9 cellular contexts compared by ENCODE assay signal in genomic region chr1:172144445-172145060, GRCh38.
DNase-seq lines count a peak whose midpoint lies in the region; ATAC-seq and TF ChIP-seq lines count a peak whose summit lies in the region.
"Had no signal": no experiment of that assay in that cellular context is flagged by ENCODE, and none has a peak within 500 bp of the region (broad histone marks: within the 10 kb centered on the region; RNA-seq: fewer than 3 reads in every experiment).

No MANE protein-coding gene starts in this region.

- H3K4me1 ChIP-seq in osteoblast (ENCODE audit: insufficient read depth, low read length): peaks cover 46% of the 10 kb centered on the region

- no peaks in the 10 kb centered on the region for H4K20me1 ChIP-seq in osteoblast (ENCODE audit: insufficient read depth, low read length)

- DNase-seq in AG04449 (ENCODE audit: low read depth, low spot score): peak; percentile 97
- peak; percentile 99 for DNase-seq in RPMI7951 (ENCODE audit: low read depth)
- DNase-seq in fibroblast of villous mesenchyme (ENCODE audit: low read depth): peak; percentile 99
- peak; percentile 22 for DNase-seq in osteoblast (ENCODE audit: insufficient read length, low spot score, missing footprints)
- DNase-seq in stimulated activated CD4-positive, alpha-beta T cell treated with anti-CD3 and anti-CD28 coated beads, Interleukin-12 subunit alpha, Interleukin-12 subunit beta, amount 100 ng/mL, for 4 hours: no peak
- DNase-seq in activated gamma-delta T cell (lab: John Stamatoyannopoulos, UW): no peak
- no peak for DNase-seq in NCI-H1048 (lab: John Stamatoyannopoulos, UW)
- DNase-seq: NCI-H1436 treated with DMSO at 0.1 percent for 48 hours had no signal

- peaks cover 31% of the 10 kb centered on the region for H3K79me2 ChIP-seq in osteoblast (ENCODE audit: insufficient read depth, low read length)

- H3K9me3 ChIP-seq in osteoblast (ENCODE audit: low read depth, low read length): no peaks in the 10 kb centered on the region

- TF ChIP-seq CTCF in AG04449 (IDR thresholded peaks at IDR 0.05; ENCODE audit: insufficient read depth, low read length, missing control alignments): no peak
- TF ChIP-seq CTCF in fibroblast of villous mesenchyme (IDR thresholded peaks at IDR 0.05; ENCODE audit: insufficient read depth, low read depth, low read length): no peak
- no peak for TF ChIP-seq CTCF in osteoblast (IDR thresholded peaks at IDR 0.05; ENCODE audit: extremely low read depth, low read depth, low read length)

- no peaks in the 10 kb centered on the region for H3K27me3 ChIP-seq in osteoblast (ENCODE audit: insufficient read depth, low read length)

- peak overlapping the region; percentile 80 for H3K4me3 ChIP-seq in AG04449 (ENCODE audit: low read depth, low read length)
- peak overlapping the region; percentile 89 for H3K4me3 ChIP-seq in fibroblast of villous mesenchyme (ENCODE audit: low read depth, low read length)
- H3K4me3 ChIP-seq in osteoblast (ENCODE audit: insufficient read depth, low read length): peak overlapping the region; percentile 85

- CTCF ChIA-PET in AG04449 (lab: Yijun Ruan, JAX): interaction anchor here (0.8 to 1.7 kb wide), 6 partner anchors 12 to 267 kb away, joined by 3 to 4 read pairs (median 3); no protein-coding TSS in a partner anchor

- H2AFZ ChIP-seq in osteoblast (ENCODE audit: low read length): peak overlapping the region; percentile 44

- POLR2A ChIA-PET in AG04449 (lab: Yijun Ruan, JAX): interaction anchor here (0.6 to 2.0 kb wide), 15 partner anchors 8 to 255 kb away, joined by 3 to 18 read pairs (median 3); no protein-coding TSS in a partner anchor

- H3K36me3 ChIP-seq in osteoblast (ENCODE audit: insufficient read depth, low read length): peaks cover 19% of the 10 kb centered on the region

- ATAC-seq in HG03432 (IDR thresholded peaks at IDR 0.05; ENCODE audit: unreplicated experiment): no peak

- peak overlapping the region; percentile 95 for H3K27ac ChIP-seq in osteoblast (ENCODE audit: low read depth, low read length)

- H3K4me2 ChIP-seq in osteoblast (ENCODE audit: insufficient read depth, low read length): peak overlapping the region; percentile 79

Comparison
In these comparisons a context has a peak if more than half of its experiments do, and no peak if none do; other contexts are left out.
1. DNase-seq: peak in AG04449 (single experiment), RPMI7951 (single experiment), fibroblast of villous mesenchyme (single experiment) and osteoblast (single experiment); none in stimulated activated CD4-positive, alpha-beta T cell treated with anti-CD3 and anti-CD28 coated beads, Interleukin-12 subunit alpha, Interleukin-12 subunit beta, amount 100 ng/mL, for 4 hours (single experiment), activated gamma-delta T cell (single experiment) and NCI-H1048 (single experiment).
2. Peak in every context shown above with its lines, with median percentiles within 50 percentile points of each other: H3K4me3 ChIP-seq.